ENCODE assay signal across 1 cellular context in genomic region chrX:47129157-47129878, GRCh38.
TF ChIP-seq lines count a peak whose summit lies in the region.

No MANE protein-coding gene starts in this region.

TF ChIP-seq in HCT116, 20 proteins besides CTCF, POLR2A, EP300 and RAD21 (continued from another document):
- TF ChIP-seq EZH2 (IDR thresholded peaks at IDR 0.05) (no peak), TCF7L2 (IDR thresholded peaks at IDR 0.05; ENCODE audit: borderline replicate concordance, extremely low read depth, insufficient read depth, insufficient read length) (peak; percentile 35), SP1 (IDR thresholded peaks at IDR 0.05; ENCODE audit: low read depth) (peak; percentile 99), ELF1 (IDR thresholded peaks at IDR 0.05; ENCODE audit: borderline replicate concordance, low read depth) (0 out of 2 replicates have a peak, but pooled peaks have one; percentile 13)
